In genomic region chr6:10529231-10529801, GRCh38 we compare ENCODE assay signal across 9 cellular contexts. TPM values are rescaled to one million over a fixed set of nuclear protein-coding genes. Genes with fewer than 3 reads are reported as not detected.
DNase-seq lines count a peak whose midpoint lies in the region; ATAC-seq and TF ChIP-seq lines count a peak whose summit lies in the region.
"Had no signal": no experiment of that assay in that cellular context is flagged by ENCODE, and none has a peak within 500 bp of the region (broad histone marks: within the 10 kb centered on the region; RNA-seq: fewer than 3 reads in every experiment).

No MANE protein-coding gene starts in this region.

- no peaks in the 10 kb centered on the region for H3K36me3 ChIP-seq in upper lobe of right lung

- ATAC-seq in activated naive CD8-positive, alpha-beta T cell treated with anti-CD3 and anti-CD28 coated beads, Interleukin-2, amount 10 ng/mL, durations not matched to agents 7 days and 5 days (ENCODE audit: low read depth) = peak; percentile 9
- ATAC-seq in upper lobe of right lung (peak; percentile 76), HG03432 (IDR thresholded peaks at IDR 0.05; ENCODE audit: unreplicated experiment) (no peak), HG02973 (IDR thresholded peaks at IDR 0.05; ENCODE audit: unreplicated experiment) (no peak)

- no peaks in the 10 kb centered on the region for H3K27me3 ChIP-seq in upper lobe of right lung

- POLR2A ChIA-PET in activated naive CD8-positive, alpha-beta T cell treated with anti-CD3 and anti-CD28 coated beads, Interleukin-2, amount 10 ng/mL, durations not matched to agents 7 days and 5 days (lab: Charles Lee) = interaction anchor here (0.6 to 2.2 kb wide), 8 partner anchors 9 to 218 kb away, joined by 3 to 16 read pairs (median 4); partner anchors contain the start of genes C6orf52, PAK1IP1, TMEM14B and TMEM14C

- peak overlapping the region; percentile 60 for H3K4me3 ChIP-seq in upper lobe of right lung

- H3K4me1 Mint-ChIP-seq in activated naive CD4-positive, alpha-beta T cell treated with anti-CD3 and anti-CD28 coated beads, Interleukin-2, amount 10 ng/mL, durations not matched to agents 7 days and 5 days = peaks cover 52% of the 10 kb centered on the region
- H3K4me1 Mint-ChIP-seq in activated naive CD8-positive, alpha-beta T cell treated with anti-CD3 and anti-CD28 coated beads, Interleukin-2, amount 10 ng/mL, durations not matched to agents 7 days and 5 days = peaks cover 43% of the 10 kb centered on the region

- CTCF ChIA-PET in activated naive CD4-positive, alpha-beta T cell treated with anti-CD3 and anti-CD28 coated beads, Interleukin-2, amount 10 ng/mL, durations not matched to agents 7 days and 5 days (lab: Charles Lee) = no interaction called here

- H3K27me3 Mint-ChIP-seq in activated naive CD4-positive, alpha-beta T cell treated with anti-CD3 and anti-CD28 coated beads, Interleukin-2, amount 10 ng/mL, durations not matched to agents 7 days and 5 days = peaks cover 4% of the 10 kb centered on the region
- peaks cover 2% of the 10 kb centered on the region for H3K27me3 Mint-ChIP-seq in activated naive CD8-positive, alpha-beta T cell treated with anti-CD3 and anti-CD28 coated beads, Interleukin-2, amount 10 ng/mL, durations not matched to agents 7 days and 5 days

- peak overlapping the region; percentile 86 for H3K27ac ChIP-seq in upper lobe of right lung

- peaks cover 24% of the 10 kb centered on the region for H3K4me1 ChIP-seq in upper lobe of right lung

- H3K27ac Mint-ChIP-seq in activated naive CD4-positive, alpha-beta T cell treated with anti-CD3 and anti-CD28 coated beads, Interleukin-2, amount 10 ng/mL, durations not matched to agents 7 days and 5 days = peak overlapping the region; percentile 88
- peak overlapping the region; percentile 93 for H3K27ac Mint-ChIP-seq in activated naive CD8-positive, alpha-beta T cell treated with anti-CD3 and anti-CD28 coated beads, Interleukin-2, amount 10 ng/mL, durations not matched to agents 7 days and 5 days

- TF ChIP-seq CTCF in upper lobe of right lung (IDR thresholded peaks at IDR 0.05) = no peak

- H3K9me3 Mint-ChIP-seq in activated naive CD4-positive, alpha-beta T cell treated with anti-CD3 and anti-CD28 coated beads, Interleukin-2, amount 10 ng/mL, durations not matched to agents 7 days and 5 days = no peaks in the 10 kb centered on the region
- H3K9me3 Mint-ChIP-seq in activated naive CD8-positive, alpha-beta T cell treated with anti-CD3 and anti-CD28 coated beads, Interleukin-2, amount 10 ng/mL, durations not matched to agents 7 days and 5 days = no peaks in the 10 kb centered on the region

- intact Hi-C loops in upper lobe of right lung (cut with DNase I) = no loop called here

- H3K36me3 Mint-ChIP-seq in activated naive CD4-positive, alpha-beta T cell treated with anti-CD3 and anti-CD28 coated beads, Interleukin-2, amount 10 ng/mL, durations not matched to agents 7 days and 5 days = peaks cover 16% of the 10 kb centered on the region
- H3K36me3 Mint-ChIP-seq in activated naive CD8-positive, alpha-beta T cell treated with anti-CD3 and anti-CD28 coated beads, Interleukin-2, amount 10 ng/mL, durations not matched to agents 7 days and 5 days = peaks cover 15% of the 10 kb centered on the region

- DNase-seq in activated naive CD4-positive, alpha-beta T cell treated with anti-CD3 and anti-CD28 coated beads, Interleukin-2, amount 10 ng/mL, durations not matched to agents 7 days and 5 days = peak; percentile 25
- no peak for DNase-seq in activated naive CD4-positive, alpha-beta T cell (lab: John Stamatoyannopoulos, UW)
- no peak for DNase-seq in activated naive CD8-positive, alpha-beta T cell treated with anti-CD3 and anti-CD28 coated beads, Interleukin-2, amount 10 ng/mL, durations not matched to agents 7 days and 5 days
- peak; percentile 29 to 38 for DNase-seq in lung microvascular endothelial cell (ENCODE audit: low read depth in 2 of 2)
- no peak for DNase-seq in upper lobe of right lung
- no peak for DNase-seq in DMS 273 (lab: John Stamatoyannopoulos, UW; ENCODE audit: unreplicated experiment)
- DNase-seq: GOT3 had no signal

- H3K9me3 ChIP-seq in upper lobe of right lung = no peaks in the 10 kb centered on the region

- H3K4me3 Mint-ChIP-seq in activated naive CD4-positive, alpha-beta T cell treated with anti-CD3 and anti-CD28 coated beads, Interleukin-2, amount 10 ng/mL, durations not matched to agents 7 days and 5 days = peak overlapping the region; percentile 82
- peak overlapping the region; percentile 92 for H3K4me3 Mint-ChIP-seq in activated naive CD8-positive, alpha-beta T cell treated with anti-CD3 and anti-CD28 coated beads, Interleukin-2, amount 10 ng/mL, durations not matched to agents 7 days and 5 days

RNA-seq across cellular contexts. Expression of gene GCNT2, which starts 8.2 kb away (rescaled TPM):
- 1 to 10 TPM; 7.5 to 8.9 TPM for total RNA-seq in activated naive CD8-positive, alpha-beta T cell treated with anti-CD3 and anti-CD28 coated beads, Interleukin-2, amount 10 ng/mL, durations not matched to agents 7 days and 5 days
- total RNA-seq in lung microvascular endothelial cell (41.2 and 58.9 TPM in 2 replicates), upper lobe of right lung (27.4 TPM)

Comparison
In these comparisons a context has a peak if more than half of its experiments do, and no peak if none do; other contexts are left out.
1. DNase-seq: peak in activated naive CD4-positive, alpha-beta T cell treated with anti-CD3 and anti-CD28 coated beads, Interleukin-2, amount 10 ng/mL, durations not matched to agents 7 days and 5 days (single experiment) and lung microvascular endothelial cell (2 of 2); none in activated naive CD4-positive, alpha-beta T cell (0 of 4), activated naive CD8-positive, alpha-beta T cell treated with anti-CD3 and anti-CD28 coated beads, Interleukin-2, amount 10 ng/mL, durations not matched to agents 7 days and 5 days (single experiment), upper lobe of right lung (single experiment) and DMS 273 (single experiment).
2. ATAC-seq: peak in activated naive CD8-positive, alpha-beta T cell treated with anti-CD3 and anti-CD28 coated beads, Interleukin-2, amount 10 ng/mL, durations not matched to agents 7 days and 5 days (single experiment) and upper lobe of right lung (single experiment); none in HG03432 (single experiment) and HG02973 (single experiment).